Comparison of ENCODE assay signal across 8 cellular contexts in genomic region chr4:145181091-145181501, GRCh38. TPM values are rescaled to one million over a fixed set of nuclear protein-coding genes. Genes with fewer than 3 reads are reported as not detected.
DNase-seq lines count a peak whose midpoint lies in the region; ATAC-seq and TF ChIP-seq lines count a peak whose summit lies in the region.

No MANE protein-coding gene starts in this region.

- ATAC-seq in HG03196 (IDR thresholded peaks at IDR 0.05; ENCODE audit: unreplicated experiment) = no peak

- H3K79me1 ChIP-seq in neuronal stem cell (ENCODE audit: low read depth, low read length) = no peaks in the 10 kb centered on the region

- peak overlapping the region; percentile 76 for H3K9ac ChIP-seq in KMS-11
- H3K9ac ChIP-seq in neuronal stem cell (ENCODE audit: low read depth, low read length, poor library complexity) = no peak overlapping the region

- no peaks in the 10 kb centered on the region for H3K9me3 Mint-ChIP-seq in CD8-positive, alpha-beta memory T cell

- TF ChIP-seq CTCF in KMS-11 (conservative IDR thresholded peaks at IDR 0.05; ENCODE audit: low read depth, low read length) = no peak

- peaks cover 29 to 42% (median 39%) of the 10 kb centered on the region in 3 donors for H3K4me1 Mint-ChIP-seq in CD8-positive, alpha-beta memory T cell

- no peaks in the 10 kb centered on the region for H4K20me1 ChIP-seq in KMS-11 (ENCODE audit: insufficient read depth)

- no peak overlapping the region for H2BK12ac ChIP-seq in neuronal stem cell (ENCODE audit: low read length)

- DNase-seq in CD8-positive, alpha-beta memory T cell = no peak
- DNase-seq in neuronal stem cell (ENCODE audit: low spot score) = no peak
- no peak for DNase-seq in stimulated activated naive CD4-positive, alpha-beta T cell treated with Interleukin-2 at 50 U/mL for 16 hours (lab: John Stamatoyannopoulos, UW)
- DNase-seq in globus pallidus (ENCODE audit: low spot score) = no peak
- no peak for DNase-seq in activated CD4-positive, alpha-beta T cell treated with anti-CD3 and anti-CD28 coated beads, Interleukin-2, amount 50 U/mL, for 1 hour

- H3K4me3 ChIP-seq in CD8-positive, alpha-beta memory T cell (ENCODE audit: low read length) = peak overlapping the region; percentile 87
- H3K4me3 ChIP-seq in KMS-11 (IDR thresholded peaks at IDR 0.05; ENCODE audit: insufficient read depth, low read depth, low read length) (no peak overlapping the region), ectodermal cell (ENCODE audit: insufficient read depth, low read depth, low read length) (peak overlapping the region; percentile 70), neuronal stem cell (ENCODE audit: low read length in 2 of 2) (peak overlapping the region; percentile 55 to 97)

- no peak overlapping the region for H2BK5ac ChIP-seq in neuronal stem cell (ENCODE audit: low read length)

- peak overlapping the region; percentile 91 for H3K23ac ChIP-seq in neuronal stem cell (ENCODE audit: low read depth, low read length, poor library complexity)

- H4K8ac ChIP-seq in neuronal stem cell (ENCODE audit: low read depth, low read length) = no peak overlapping the region

- no peaks in the 10 kb centered on the region for H3K9me3 ChIP-seq in CD8-positive, alpha-beta memory T cell (ENCODE audit: low read length)
- no peaks in the 10 kb centered on the region for H3K9me3 ChIP-seq in ectodermal cell (ENCODE audit: control insufficient read depth, low read length)
- no peaks in the 10 kb centered on the region for H3K9me3 ChIP-seq in neuronal stem cell (replicated peaks in 1 of 2; ENCODE audit: control insufficient read depth in 2 of 2, insufficient read depth in 1 of 2, low read depth in 1 of 2, low read length in 2 of 2)

- peak overlapping the region; percentile 84 for H2AFZ ChIP-seq in KMS-11 (ENCODE audit: low read depth)
- peak overlapping the region; percentile 93 for H2AFZ ChIP-seq in neuronal stem cell (ENCODE audit: low read length)

- H3K4ac ChIP-seq in neuronal stem cell (ENCODE audit: low read length) = no peak overlapping the region

- H2AK5ac ChIP-seq in neuronal stem cell (ENCODE audit: low read depth, low read length) = no peak overlapping the region

- peak overlapping the region; percentile 85 for H3K27ac ChIP-seq in CD8-positive, alpha-beta memory T cell (ENCODE audit: low read depth, low read length)
- H3K27ac ChIP-seq in KMS-11 (peak overlapping the region; percentile 92), ectodermal cell (ENCODE audit: insufficient read depth, low read depth, low read length, poor library complexity, severe bottlenecking) (peak overlapping the region; percentile 76), neuronal stem cell (replicated peaks; ENCODE audit: low read length) (peak overlapping the region; percentile 62)

- H3K18ac ChIP-seq in neuronal stem cell (ENCODE audit: low read length) = peak overlapping the region; percentile 99

- H3K79me2 ChIP-seq in KMS-11 (ENCODE audit: insufficient read depth, low read depth) = peaks cover 33% of the 10 kb centered on the region

- POLR2A ChIA-PET in CD8-positive, alpha-beta memory T cell (lab: Charles Lee) = interaction anchor here (1.1 kb wide), 1 partner anchor 83 kb away, joined by 8 read pairs; the partner anchor contains the start of genes ABCE1 and ANAPC10

- peaks cover 0 to 15% (median 0%) of the 10 kb centered on the region in 3 donors for H3K36me3 Mint-ChIP-seq in CD8-positive, alpha-beta memory T cell

- H3K4me1 ChIP-seq in CD8-positive, alpha-beta memory T cell (ENCODE audit: insufficient read depth, low read length) = peaks cover 26% of the 10 kb centered on the region
- H3K4me1 ChIP-seq in KMS-11 (ENCODE audit: low read depth, poor library complexity, severe bottlenecking) = peaks cover 23% of the 10 kb centered on the region
- H3K4me1 ChIP-seq in ectodermal cell (ENCODE audit: control insufficient read depth, insufficient read depth, low read length) = no peaks in the 10 kb centered on the region
- peaks cover 4 to 8% of the 10 kb centered on the region in 2 donors for H3K4me1 ChIP-seq in neuronal stem cell (ENCODE audit: control insufficient read depth in 2 of 2, insufficient read depth in 1 of 2, low read depth in 1 of 2, low read length in 2 of 2)

- H2BK15ac ChIP-seq in neuronal stem cell (ENCODE audit: low read length) = peak overlapping the region; percentile 55

- H3K36me3 ChIP-seq in CD8-positive, alpha-beta memory T cell (ENCODE audit: insufficient read depth, low read length) = no peaks in the 10 kb centered on the region
- H3K36me3 ChIP-seq in KMS-11 (ENCODE audit: insufficient read depth) (no peaks in the 10 kb centered on the region), ectodermal cell (ENCODE audit: control insufficient read depth, insufficient read depth, low read length) (no peaks in the 10 kb centered on the region), neuronal stem cell (replicated peaks in 1 of 2; ENCODE audit: control insufficient read depth in 2 of 2, insufficient read depth in 2 of 2, low read length in 2 of 2) (no peaks in the 10 kb centered on the region)

- H2BK120ac ChIP-seq in neuronal stem cell (ENCODE audit: low read depth, low read length) = no peak overlapping the region

- no peak overlapping the region for H3K14ac ChIP-seq in neuronal stem cell (ENCODE audit: low read length)

- CTCF ChIA-PET in CD8-positive, alpha-beta memory T cell (lab: Charles Lee) = interaction anchor here (0.8 kb wide), 1 partner anchor 83 kb away, joined by 4 read pairs; the partner anchor contains the start of genes ABCE1 and ANAPC10

- no peaks in the 10 kb centered on the region for H3K27me3 ChIP-seq in CD8-positive, alpha-beta memory T cell (ENCODE audit: insufficient read depth, low read length, poor library complexity, severe bottlenecking)
- H3K27me3 ChIP-seq in KMS-11 (ENCODE audit: insufficient read depth, low read depth) (no peaks in the 10 kb centered on the region), ectodermal cell (ENCODE audit: control insufficient read depth, insufficient read depth, low read length, poor library complexity, severe bottlenecking) (no peaks in the 10 kb centered on the region), neuronal stem cell (ENCODE audit: control insufficient read depth in 3 of 3, insufficient read depth in 3 of 3, low read depth in 1 of 3, low read length in 3 of 3) (no peaks in the 10 kb centered on the region)

- peak overlapping the region; percentile 76 for H3K4me2 ChIP-seq in KMS-11
- peak overlapping the region; percentile 57 for H3K4me2 ChIP-seq in neuronal stem cell (ENCODE audit: insufficient read depth, low read length, poor library complexity, severe bottlenecking)

- peak overlapping the region; percentile 30 for H4K91ac ChIP-seq in neuronal stem cell (ENCODE audit: low read depth, low read length, poor library complexity)

- H3K27ac Mint-ChIP-seq in CD8-positive, alpha-beta memory T cell = peak overlapping the region; percentile 85 to 98 (median 93)

- peak overlapping the region; percentile 85 to 98 (median 88) for H3K4me3 Mint-ChIP-seq in CD8-positive, alpha-beta memory T cell

- WGBS in ectodermal cell, 2 experiments = 34 to 43% methylated on average over 7 of the region's 7 CpGs
- WGBS in neuronal stem cell (ENCODE audit: extremely low coverage in 2 of 2, insufficient read length in 2 of 2, insufficient replicate concordance in 1 of 2), 2 donors = no CpG with 5 or more reads among the region's 7 CpGs

- peaks cover 0 to 4% of the 10 kb centered on the region in 2 donors for H3K27me3 Mint-ChIP-seq in CD8-positive, alpha-beta memory T cell

RNA-seq across cellular contexts. Expression of gene OTUD4, which starts 0.7 kb away (rescaled TPM):
- total RNA-seq in CD8-positive, alpha-beta memory T cell = 10 to 100 TPM; 68.0 to 68.1 TPM
- 17.4 TPM for polyA plus RNA-seq in CD8-positive, alpha-beta memory T cell
- polyA plus RNA-seq in ectodermal cell (2013, experiment 1 of 4) = 41.6 TPM
- polyA plus RNA-seq in ectodermal cell (2013, experiment 2 of 4) = 44.3 TPM
- 32.2 TPM for polyA plus RNA-seq in ectodermal cell (2013, experiment 3 of 4)
- 36.8 TPM for polyA plus RNA-seq in ectodermal cell (2013, experiment 4 of 4)
- polyA plus RNA-seq in neuronal stem cell (2013, experiment 1 of 2) = 19.7 TPM
- polyA plus RNA-seq in neuronal stem cell (2013, experiment 2 of 2) = 19.9 TPM
